Comparison of ENCODE assay signal across 26 cellular contexts in the genomic region with DNA sequence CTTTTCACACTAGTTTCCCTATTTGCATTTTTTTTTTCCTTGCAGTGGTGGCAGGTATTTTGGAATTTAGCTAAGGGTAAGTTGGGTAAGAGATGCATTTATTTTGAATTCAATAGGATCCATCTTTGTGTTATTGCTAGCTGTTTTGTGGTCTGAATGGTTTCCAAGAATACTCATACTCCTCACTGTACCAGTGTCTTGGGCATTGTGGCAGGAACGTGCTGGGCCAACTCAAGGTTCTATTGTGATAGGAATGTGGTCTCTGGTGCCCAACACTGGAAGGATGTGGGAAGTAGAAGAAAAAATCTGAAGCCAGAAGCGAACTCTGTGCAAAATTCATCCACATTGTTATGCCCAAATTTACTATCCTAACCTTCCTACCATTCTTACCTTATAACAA.
A peak's percentile ranks its signal among the peaks of the same experiment; 100 is the strongest.
DNase-seq lines count a peak whose midpoint lies in the region; ATAC-seq, FAIRE-seq and TF ChIP-seq lines count a peak whose summit lies in the region.
"Had no signal": no experiment of that assay in that cellular context is flagged by ENCODE, and none has a peak within 500 bp of the region (broad histone marks: within the 10 kb centered on the region; RNA-seq: fewer than 3 reads in every experiment).

No MANE protein-coding gene starts in this region.

- peak; percentile 50 for DNase-seq in MCF 10A (ENCODE audit: unreplicated experiment)
- DNase-seq in breast epithelium (ENCODE audit: low spot score in 2 of 2): no peak
- no peak for DNase-seq in WTC11 (ENCODE audit: low spot score)
- peak; percentile 12 for DNase-seq in kidney glomerular epithelial cell (lab: John Stamatoyannopoulos, UW)
- DNase-seq in urothelium cell line (ENCODE audit: low spot score): no peak
- DNase-seq in activated naive CD8-positive, alpha-beta T cell treated with anti-CD3 and anti-CD28 coated beads, Interleukin-2, amount 50 U/mL, for 24 hours: no peak
- DNase-seq in activated naive CD4-positive, alpha-beta T cell treated with anti-CD3 and anti-CD28 coated beads for 36 hours: no peak
- DNase-seq: DMS153; H7; HFFc6; Karpas-422; NCI-H1105 treated with DMSO at 0.1 percent for 48 hours; NCI-H1694; NCI-H2081 treated with DMSO at 0.1 percent for 48 hours; NCI-H510A; NCI-H748 treated with DMSO at 0.1 percent for 48 hours; NK-92 treated with Interleukin-12 subunit alpha and Interleukin-12 subunit beta, amount 100 ng/mL, for 24 hours; OCI-M1; SHP77 had no signal

- POLR2A ChIA-PET in MCF 10A (lab: Yijun Ruan, JAX) (no interaction called here), WTC11 (lab: Charles Lee) (no interaction called here)

- ATAC-seq in WTC11: peak; percentile 46; the same call in 1 of the 2 replicates
- no peak for ATAC-seq in activated naive CD8-positive, alpha-beta T cell treated with anti-CD3 and anti-CD28 coated beads, Interleukin-2, amount 50 U/mL, for 24 hours
- no peak for ATAC-seq in HG02840 (IDR thresholded peaks at IDR 0.05; ENCODE audit: low FRiP score, unreplicated experiment)
- ATAC-seq: GM12878 had no signal

- H3K27ac Mint-ChIP-seq in MCF 10A (ENCODE audit: low read depth, unreplicated experiment): peak overlapping the region; percentile 49
- H3K27ac Mint-ChIP-seq in WTC11: peak overlapping the region; percentile 31; the same call in 1 of the 2 replicates
- no peak overlapping the region for H3K27ac Mint-ChIP-seq in activated naive CD8-positive, alpha-beta T cell treated with anti-CD3 and anti-CD28 coated beads, Interleukin-2, amount 50 U/mL, for 24 hours
- no peak overlapping the region for H3K27ac Mint-ChIP-seq in activated naive CD4-positive, alpha-beta T cell treated with anti-CD3 and anti-CD28 coated beads for 36 hours
- H3K27ac Mint-ChIP-seq: HFFc6, IgD-negative memory B cell had no signal

- intact Hi-C loops in MCF 10A (cut with micrococcal nuclease) (no loop called here), breast epithelium (cut with DNase I; ENCODE audit: low total_unique reads) (loop anchor here (5.0 kb wide), 1 partner anchor 739 kb away; no protein-coding TSS in a partner anchor)
- intact Hi-C loops in activated naive CD4-positive, alpha-beta T cell treated with anti-CD3 and anti-CD28 coated beads for 36 hours (cut with micrococcal nuclease): no loop called here

- H3K4me1 Mint-ChIP-seq in MCF 10A (ENCODE audit: insufficient read depth, unreplicated experiment): peaks cover 13% of the 10 kb centered on the region
- peaks cover 35% of the 10 kb centered on the region for H3K4me1 Mint-ChIP-seq in WTC11
- no peaks in the 10 kb centered on the region for H3K4me1 Mint-ChIP-seq in activated naive CD8-positive, alpha-beta T cell treated with anti-CD3 and anti-CD28 coated beads, Interleukin-2, amount 50 U/mL, for 24 hours
- H3K4me1 Mint-ChIP-seq in activated naive CD4-positive, alpha-beta T cell treated with anti-CD3 and anti-CD28 coated beads for 36 hours (ENCODE audit: low read depth): no peaks in the 10 kb centered on the region

- H3K27me3 Mint-ChIP-seq in MCF 10A (ENCODE audit: insufficient read depth, unreplicated experiment) (no peaks in the 10 kb centered on the region), WTC11 (ENCODE audit: low read depth) (no peaks in the 10 kb centered on the region)
- no peaks in the 10 kb centered on the region for H3K27me3 Mint-ChIP-seq in activated naive CD8-positive, alpha-beta T cell treated with anti-CD3 and anti-CD28 coated beads, Interleukin-2, amount 50 U/mL, for 24 hours
- H3K27me3 Mint-ChIP-seq in activated naive CD4-positive, alpha-beta T cell treated with anti-CD3 and anti-CD28 coated beads for 36 hours (ENCODE audit: low read depth): peaks cover 2% of the 10 kb centered on the region
- H3K27me3 Mint-ChIP-seq: IgD-negative memory B cell had no signal

- FAIRE-seq in urothelium cell line (lab: Jason Lieb, UNC): peak; percentile 27
- FAIRE-seq: GM18507, HTR-8/SVneo had no signal

- no peak overlapping the region for H3K27ac ChIP-seq in breast epithelium
- H3K27ac ChIP-seq: 22Rv1, SK-N-MC had no signal

- TF ChIP-seq POLR2A in breast epithelium (IDR thresholded peaks at IDR 0.05): no peak

- TF ChIP-seq CTCF in MCF 10A (IDR thresholded peaks at IDR 0.05; ENCODE audit: unreplicated experiment) (no peak), breast epithelium (IDR thresholded peaks at IDR 0.05) (no peak), WTC11 (IDR thresholded peaks at IDR 0.05) (no peak)

- H3K4me1 ChIP-seq in breast epithelium: no peaks in the 10 kb centered on the region

- H3K9me3 Mint-ChIP-seq in MCF 10A (ENCODE audit: unreplicated experiment) (no peaks in the 10 kb centered on the region), WTC11 (no peaks in the 10 kb centered on the region)
- H3K9me3 Mint-ChIP-seq in activated naive CD8-positive, alpha-beta T cell treated with anti-CD3 and anti-CD28 coated beads, Interleukin-2, amount 50 U/mL, for 24 hours: no peaks in the 10 kb centered on the region
- no peaks in the 10 kb centered on the region for H3K9me3 Mint-ChIP-seq in activated naive CD4-positive, alpha-beta T cell treated with anti-CD3 and anti-CD28 coated beads for 36 hours
- H3K9me3 Mint-ChIP-seq: HFFc6 had no signal

- H3K36me3 Mint-ChIP-seq in MCF 10A (ENCODE audit: insufficient read depth, unreplicated experiment): no peaks in the 10 kb centered on the region
- H3K36me3 Mint-ChIP-seq in WTC11: no peaks in the 10 kb centered on the region
- H3K36me3 Mint-ChIP-seq in activated naive CD8-positive, alpha-beta T cell treated with anti-CD3 and anti-CD28 coated beads, Interleukin-2, amount 50 U/mL, for 24 hours (ENCODE audit: low read depth): no peaks in the 10 kb centered on the region
- no peaks in the 10 kb centered on the region for H3K36me3 Mint-ChIP-seq in activated naive CD4-positive, alpha-beta T cell treated with anti-CD3 and anti-CD28 coated beads for 36 hours (ENCODE audit: low read depth)
- H3K36me3 Mint-ChIP-seq: IgD-negative memory B cell had no signal

- BruUV-seq in MCF 10A (replicated peaks; lab: Mats Ljungman, UMichigan): no TSS peak

- H3K9me3 ChIP-seq in breast epithelium: no peaks in the 10 kb centered on the region

- no peaks in the 10 kb centered on the region for H3K27me3 ChIP-seq in breast epithelium

- H3K4me3 Mint-ChIP-seq in MCF 10A (ENCODE audit: unreplicated experiment): no peak overlapping the region
- no peak overlapping the region for H3K4me3 Mint-ChIP-seq in WTC11
- H3K4me3 Mint-ChIP-seq in activated naive CD8-positive, alpha-beta T cell treated with anti-CD3 and anti-CD28 coated beads, Interleukin-2, amount 50 U/mL, for 24 hours: no peak overlapping the region
- H3K4me3 Mint-ChIP-seq in activated naive CD4-positive, alpha-beta T cell treated with anti-CD3 and anti-CD28 coated beads for 36 hours: no peak overlapping the region
- H3K4me3 Mint-ChIP-seq: HFFc6, IgD-negative memory B cell had no signal

- H3K36me3 ChIP-seq in breast epithelium: no peaks in the 10 kb centered on the region

- CTCF ChIA-PET in MCF 10A (lab: Yijun Ruan, JAX): interaction anchor here (0.8 kb wide), 1 partner anchor 12 kb away, joined by 3 read pairs; no protein-coding TSS in a partner anchor
- CTCF ChIA-PET in WTC11 (lab: Charles Lee): no interaction called here
- CTCF ChIA-PET in activated naive CD4-positive, alpha-beta T cell treated with anti-CD3 and anti-CD28 coated beads for 36 hours (lab: Charles Lee): no interaction called here

- no peak overlapping the region for H3K4me3 ChIP-seq in breast epithelium
- H3K4me3 ChIP-seq: GM12878, SK-N-MC had no signal

TF ChIP-seq in WTC11, 78 proteins besides CTCF, POLR2A, EP300 and RAD21 (continues in another document):
- no peak for TF ChIP-seq NFE2L1 (CRISPR knock-in tag; IDR thresholded peaks at IDR 0.05)
- TF ChIP-seq HMGA2 (CRISPR knock-in tag; IDR thresholded peaks at IDR 0.05): no peak
- no peak for TF ChIP-seq ZNF232 (CRISPR knock-in tag; IDR thresholded peaks at IDR 0.05)
- TF ChIP-seq, protein P1, sequence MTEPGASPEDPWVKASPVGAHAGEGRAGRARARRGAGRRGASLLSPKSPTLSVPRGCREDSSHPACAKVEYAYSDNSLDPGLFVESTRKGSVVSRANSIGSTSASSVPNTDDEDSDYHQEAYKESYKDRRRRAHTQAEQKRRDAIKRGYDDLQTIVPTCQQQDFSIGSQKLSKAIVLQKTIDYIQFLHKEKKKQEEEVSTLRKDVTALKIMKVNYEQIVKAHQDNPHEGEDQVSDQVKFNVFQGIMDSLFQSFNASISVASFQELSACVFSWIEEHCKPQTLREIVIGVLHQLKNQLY (CRISPR knock-in tag; IDR thresholded peaks at IDR 0.05): no peak
- TF ChIP-seq FOXK1 (CRISPR knock-in tag; IDR thresholded peaks at IDR 0.05): no peak
- TF ChIP-seq, protein P2, sequence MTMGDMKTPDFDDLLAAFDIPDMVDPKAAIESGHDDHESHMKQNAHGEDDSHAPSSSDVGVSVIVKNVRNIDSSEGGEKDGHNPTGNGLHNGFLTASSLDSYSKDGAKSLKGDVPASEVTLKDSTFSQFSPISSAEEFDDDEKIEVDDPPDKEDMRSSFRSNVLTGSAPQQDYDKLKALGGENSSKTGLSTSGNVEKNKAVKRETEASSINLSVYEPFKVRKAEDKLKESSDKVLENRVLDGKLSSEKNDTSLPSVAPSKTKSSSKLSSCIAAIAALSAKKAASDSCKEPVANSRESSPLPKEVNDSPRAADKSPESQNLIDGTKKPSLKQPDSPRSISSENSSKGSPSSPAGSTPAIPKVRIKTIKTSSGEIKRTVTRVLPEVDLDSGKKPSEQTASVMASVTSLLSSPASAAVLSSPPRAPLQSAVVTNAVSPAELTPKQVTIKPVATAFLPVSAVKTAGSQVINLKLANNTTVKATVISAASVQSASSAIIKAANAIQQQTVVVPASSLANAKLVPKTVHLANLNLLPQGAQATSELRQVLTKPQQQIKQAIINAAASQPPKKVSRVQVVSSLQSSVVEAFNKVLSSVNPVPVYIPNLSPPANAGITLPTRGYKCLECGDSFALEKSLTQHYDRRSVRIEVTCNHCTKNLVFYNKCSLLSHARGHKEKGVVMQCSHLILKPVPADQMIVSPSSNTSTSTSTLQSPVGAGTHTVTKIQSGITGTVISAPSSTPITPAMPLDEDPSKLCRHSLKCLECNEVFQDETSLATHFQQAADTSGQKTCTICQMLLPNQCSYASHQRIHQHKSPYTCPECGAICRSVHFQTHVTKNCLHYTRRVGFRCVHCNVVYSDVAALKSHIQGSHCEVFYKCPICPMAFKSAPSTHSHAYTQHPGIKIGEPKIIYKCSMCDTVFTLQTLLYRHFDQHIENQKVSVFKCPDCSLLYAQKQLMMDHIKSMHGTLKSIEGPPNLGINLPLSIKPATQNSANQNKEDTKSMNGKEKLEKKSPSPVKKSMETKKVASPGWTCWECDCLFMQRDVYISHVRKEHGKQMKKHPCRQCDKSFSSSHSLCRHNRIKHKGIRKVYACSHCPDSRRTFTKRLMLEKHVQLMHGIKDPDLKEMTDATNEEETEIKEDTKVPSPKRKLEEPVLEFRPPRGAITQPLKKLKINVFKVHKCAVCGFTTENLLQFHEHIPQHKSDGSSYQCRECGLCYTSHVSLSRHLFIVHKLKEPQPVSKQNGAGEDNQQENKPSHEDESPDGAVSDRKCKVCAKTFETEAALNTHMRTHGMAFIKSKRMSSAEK (CRISPR knock-in tag; IDR thresholded peaks at IDR 0.05; ENCODE audit: borderline replicate concordance): no peak
- TF ChIP-seq ZNF423 (CRISPR knock-in tag; IDR thresholded peaks at IDR 0.05): no peak

Comparison
In these comparisons a context has a peak if more than half of its experiments do, and no peak if none do; other contexts are left out.
1. DNase-seq: peak in MCF 10A (single experiment) and kidney glomerular epithelial cell (single experiment); none in breast epithelium (0 of 2), WTC11 (single experiment), urothelium cell line (single experiment), activated naive CD8-positive, alpha-beta T cell treated with anti-CD3 and anti-CD28 coated beads, Interleukin-2, amount 50 U/mL, for 24 hours (single experiment) and activated naive CD4-positive, alpha-beta T cell treated with anti-CD3 and anti-CD28 coated beads for 36 hours (single experiment).
2. H3K27ac Mint-ChIP-seq: peak in MCF 10A (single experiment) and WTC11 (single experiment); none in activated naive CD8-positive, alpha-beta T cell treated with anti-CD3 and anti-CD28 coated beads, Interleukin-2, amount 50 U/mL, for 24 hours (single experiment) and activated naive CD4-positive, alpha-beta T cell treated with anti-CD3 and anti-CD28 coated beads for 36 hours (single experiment).